In genomic region chr15:96285306-96285705, GRCh38 we compare ENCODE assay signal across 1 cellular context.
TF ChIP-seq lines count a peak whose summit lies in the region.

No MANE protein-coding gene starts in this region.

TF ChIP-seq in H1, 55 proteins besides CTCF, POLR2A, EP300 and RAD21:
- TF ChIP-seq, protein P1, sequence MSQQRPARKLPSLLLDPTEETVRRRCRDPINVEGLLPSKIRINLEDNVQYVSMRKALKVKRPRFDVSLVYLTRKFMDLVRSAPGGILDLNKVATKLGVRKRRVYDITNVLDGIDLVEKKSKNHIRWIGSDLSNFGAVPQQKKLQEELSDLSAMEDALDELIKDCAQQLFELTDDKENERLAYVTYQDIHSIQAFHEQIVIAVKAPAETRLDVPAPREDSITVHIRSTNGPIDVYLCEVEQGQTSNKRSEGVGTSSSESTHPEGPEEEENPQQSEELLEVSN (IDR thresholded peaks at IDR 0.05), result peak; percentile 96
- TF ChIP-seq FOSL1 (IDR thresholded peaks at IDR 0.05; ENCODE audit: insufficient read depth, low read depth, low read length), result no peak
- no peak for TF ChIP-seq RFX5 (IDR thresholded peaks at IDR 0.05; ENCODE audit: borderline replicate concordance, low read depth, low read length)
- no peak for TF ChIP-seq ZNF274 (IDR thresholded peaks at IDR 0.05; ENCODE audit: borderline replicate concordance, extremely low read depth, low read length)
- TF ChIP-seq MAX (IDR thresholded peaks at IDR 0.05), result peak; percentile 75
- no peak for TF ChIP-seq SIX5 (IDR thresholded peaks at IDR 0.05; ENCODE audit: low read depth, low read length)
TF ChIP-seq in H1: peak in this region for 2.
